In the genomic region with DNA sequence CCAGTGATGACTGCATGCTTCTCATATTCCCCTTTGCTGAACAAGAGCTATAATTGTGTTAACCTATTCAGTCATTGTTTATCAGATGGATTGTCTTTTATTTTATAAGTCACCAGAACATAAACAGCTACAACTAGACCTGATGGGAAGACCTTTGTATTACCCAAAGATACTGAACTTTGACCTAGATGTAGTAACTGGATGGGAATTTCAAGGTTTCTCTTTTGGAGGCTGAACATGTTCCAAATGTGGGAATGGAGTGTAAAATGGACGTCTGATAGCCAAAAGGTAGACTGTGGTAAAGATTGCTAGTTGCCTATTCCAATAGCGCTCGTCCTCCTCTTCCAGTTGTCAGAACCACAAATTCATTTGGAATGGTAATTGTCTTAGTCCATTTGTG, we compare ENCODE assay signal across 22 cellular contexts. TPM values are rescaled to one million over a fixed set of nuclear protein-coding genes. Genes with fewer than 3 reads are reported as not detected.
DNase-seq lines count a peak whose midpoint lies in the region; ATAC-seq, FAIRE-seq and TF ChIP-seq lines count a peak whose summit lies in the region.
"Had no signal": no experiment of that assay in that cellular context is flagged by ENCODE, and none has a peak within 500 bp of the region (broad histone marks: within the 10 kb centered on the region; RNA-seq: fewer than 3 reads in every experiment).

No MANE protein-coding gene starts in this region.

- intact Hi-C loops in HepG2 (cut with micrococcal nuclease; ENCODE audit: unreplicated experiment) (no loop called here), cardiac septum (cut with DNase I) (no loop called here)

- in situ Hi-C loops in HepG2 (cut with HindIII; ENCODE audit: extremely low pct_ligation_motif_present, low pct_unique_long_range_greater_than_20kb): no loop called here

- CTCF ChIA-PET in HepG2 (lab: Yijun Ruan, JAX; ENCODE audit: low intra/inter-chr PET ratio, low total read pairs): no interaction called here

- TF ChIP-seq POLR2A in HepG2 (IDR thresholded peaks at IDR 0.05; ENCODE audit: insufficient read depth in 1 of 2, low read depth in 2 of 2, low read length in 2 of 2): no peak

- 71% methylated on average over 3 of the region's 3 CpGs for WGBS in liver
- 44% methylated on average over 3 of the region's 3 CpGs for whole genome bisulfite sequencing in HepG2 (ENCODE audit: low lambda C conversion rate)

- H2AFZ ChIP-seq in HepG2 (ENCODE audit: low read length): no peak overlapping the region

- TF ChIP-seq CTCF in liver (IDR thresholded peaks at IDR 0.05; ENCODE audit: low read depth, low read length, missing input control) (no peak), HepG2 (CRISPR knock-in tag; IDR thresholded peaks at IDR 0.05) (no peak)

- TF ChIP-seq EP300 in HepG2 (IDR thresholded peaks at IDR 0.05; ENCODE audit: low read depth in 2 of 2, low read length in 2 of 2): no peak
- TF ChIP-seq EP300 in HepG2 (CRISPR knock-in tag; IDR thresholded peaks at IDR 0.05; ENCODE audit: borderline replicate concordance): no peak

- H3K4me3 ChIP-seq in liver (ENCODE audit: low read depth in 1 of 3, low read length in 3 of 3) (no peak overlapping the region), HepG2 (replicated peaks in 1 of 3; ENCODE audit: insufficient read depth in 1 of 3, low read depth in 2 of 3, low read length in 3 of 3) (no peak overlapping the region)
- H3K4me3 ChIP-seq: BLaER1, GM12878 had no signal

- no peaks in the 10 kb centered on the region for H3K79me2 ChIP-seq in HepG2 (ENCODE audit: insufficient read depth, low read length)

- H4K20me1 ChIP-seq in HepG2 (ENCODE audit: insufficient read depth, low read length): no peaks in the 10 kb centered on the region
- H4K20me1 ChIP-seq: BLaER1 had no signal

- H3K4me1 ChIP-seq in liver (ENCODE audit: control insufficient read depth in 4 of 4, insufficient read depth in 4 of 4, low read length in 3 of 4) (peaks cover 13 to 33% (median 24%) of the 10 kb centered on the region in 4 donors), HepG2 (ENCODE audit: insufficient read depth, low read length) (peaks cover 12% of the 10 kb centered on the region)
- H3K4me1 ChIP-seq: BE2C, BLaER1 had no signal

- TF ChIP-seq RAD21 in liver (IDR thresholded peaks at IDR 0.05): no peak
- TF ChIP-seq RAD21 in HepG2 (CRISPR knock-in tag; IDR thresholded peaks at IDR 0.05): no peak

- H3K36me3 ChIP-seq in liver (ENCODE audit: control insufficient read depth in 4 of 4, insufficient read depth in 3 of 4, low read depth in 1 of 4, low read length in 3 of 4) (no peaks in the 10 kb centered on the region), HepG2 (replicated peaks in 1 of 2; ENCODE audit: control insufficient read depth in 1 of 2, insufficient read depth in 2 of 2, low read length in 2 of 2) (no peaks in the 10 kb centered on the region)
- H3K36me3 ChIP-seq: BE2C, BLaER1 had no signal

- H3K9ac ChIP-seq in liver (ENCODE audit: low read depth in 1 of 2, low read length in 2 of 2): no peak overlapping the region
- H3K9ac ChIP-seq in HepG2 (ENCODE audit: insufficient read depth, low read depth, low read length): no peak overlapping the region
- H3K9ac ChIP-seq: BLaER1 had no signal

- POLR2A ChIA-PET in HepG2 (lab: Yijun Ruan, JAX): no interaction called here

- peak overlapping the region in 1 of 2 donors; percentile 18 for H3K27ac ChIP-seq in liver (ENCODE audit: low read depth in 1 of 2, low read length in 2 of 2)
- no peak overlapping the region for H3K27ac ChIP-seq in HepG2 (ENCODE audit: extremely low read length, insufficient read depth, low read length)
- H3K27ac ChIP-seq: BLaER1 had no signal

- H3K27me3 ChIP-seq in liver (ENCODE audit: control insufficient read depth in 4 of 4, insufficient read depth in 4 of 4, low read length in 3 of 4) (no peaks in the 10 kb centered on the region), HepG2 (ENCODE audit: control insufficient read depth in 1 of 2, insufficient read depth in 2 of 2, low read length in 2 of 2) (no peaks in the 10 kb centered on the region)
- H3K27me3 ChIP-seq: BE2C, BLaER1 had no signal

- H3K4me2 ChIP-seq in HepG2 (ENCODE audit: low read depth, low read length): no peak overlapping the region
- H3K4me2 ChIP-seq: BLaER1 had no signal

- BruUV-seq in HepG2 (replicated peaks; lab: Mats Ljungman, UMichigan): no TSS peak

- ATAC-seq in HepG2: no peak
- ATAC-seq in left lobe of liver: peak; percentile 49
- ATAC-seq: GM12878 had no signal

- H3K9me3 ChIP-seq in liver (ENCODE audit: control insufficient read depth in 4 of 4, low read length in 3 of 4) (peaks cover 0 to 7% (median 0%) of the 10 kb centered on the region in 4 donors), HepG2 (ENCODE audit: low read length) (peaks cover 21% of the 10 kb centered on the region)
- H3K9me3 ChIP-seq: BE2C had no signal

- DNase-seq in HepG2 (ENCODE audit: low spot score) (no peak), left lobe of liver (ENCODE audit: low spot score) (no peak), cardiac septum (ENCODE audit: low spot score) (no peak), RPMI8226 (no peak)
- DNase-seq: 8988T; ACHN; BE2C; CD4-positive, alpha-beta memory T cell; CD4-positive, CD25-positive, alpha-beta regulatory T cell; CD8-positive, alpha-beta memory T cell; COR-L47; DMS153; DMS79; DND-41; EL; GDM1 had no signal

- FAIRE-seq in HepG2 (lab: Jason Lieb, UNC): no peak
- FAIRE-seq: A204.1, GM12878, GM12892, GM18507 had no signal

TF ChIP-seq in liver, 16 proteins besides CTCF, POLR2A, EP300 and RAD21 (continues in another document):
- peak; percentile 80 for TF ChIP-seq YY1 (IDR thresholded peaks at IDR 0.05)
- peak; percentile 16 for TF ChIP-seq ATF3 (IDR thresholded peaks at IDR 0.05)

TF ChIP-seq in HepG2, 621 proteins besides CTCF, POLR2A, EP300 and RAD21 (continues in another document):
- TF ChIP-seq BCL3 (CRISPR knock-in tag; IDR thresholded peaks at IDR 0.05) (no peak), ZFP36L1 (CRISPR knock-in tag; IDR thresholded peaks at IDR 0.05) (no peak), KLF6 (CRISPR knock-in tag; IDR thresholded peaks at IDR 0.05) (no peak), ZNF33A (CRISPR knock-in tag; IDR thresholded peaks at IDR 0.05; ENCODE audit: borderline replicate concordance) (no peak), HCFC1 (IDR thresholded peaks at IDR 0.05; ENCODE audit: low read depth, low read length) (no peak), PRDM4 (CRISPR knock-in tag; IDR thresholded peaks at IDR 0.05; ENCODE audit: borderline replicate concordance) (no peak), ZNF274 (CRISPR knock-in tag; IDR thresholded peaks at IDR 0.05) (no peak), JDP2 (CRISPR knock-in tag; IDR thresholded peaks at IDR 0.05; ENCODE audit: borderline replicate concordance) (no peak)

RNA-seq across cellular contexts. Expression of gene ST3GAL5, which starts 56.4 kb away (rescaled TPM):
- total RNA-seq in liver (10 to 100 TPM in 1 of 2 donors, 1 to 10 TPM in 1; 4.5 to 17.0 TPM), HepG2 (2016; rRNA removed; fragmentation: Illumina TruSeq; extraction: Trizol) (1.3 TPM in 2 replicates), left lobe of liver (12.8 TPM), cardiac septum (3.8 TPM)
- polyA plus RNA-seq in liver (10 to 100 TPM in 1 of 2 donors, 1 to 10 TPM in 1; 6.3 to 11.7 TPM), HepG2 (2011; rRNA removed) (2.0 and 2.1 TPM in 2 replicates)
- 1.4 and 2.7 TPM in 2 replicates for total RNA-seq in HepG2 (2016; cell fraction: cytosol; rRNA removed; fragmentation: Illumina TruSeq; extraction: Trizol; ENCODE audit: low read depth)
- total RNA-seq in HepG2 (2016; cell fraction: insoluble cytoplasmic fraction; rRNA removed; fragmentation: Illumina TruSeq; extraction: Trizol): 1.3 and 1.4 TPM in 2 replicates
- total RNA-seq in HepG2 (2016; cell fraction: membrane; rRNA removed; fragmentation: Illumina TruSeq; extraction: Trizol): 3.0 and 3.4 TPM in 2 replicates
- 1.9 and 2.0 TPM in 2 replicates for total RNA-seq in HepG2 (2016; cell fraction: nucleus; rRNA removed; fragmentation: Illumina TruSeq; extraction: Trizol)
- polyA plus RNA-seq in HepG2 (2011; cell fraction: cytosol; rRNA removed): 0.91 and 1.9 TPM in 2 replicates
- polyA plus RNA-seq in HepG2 (2011; cell fraction: nucleus; rRNA removed): 1.2 and 1.9 TPM in 2 replicates
- polyA plus RNA-seq in HepG2 (2012): 1.2 and 1.4 TPM in 2 replicates
- 2.0 and 2.2 TPM in 2 replicates for polyA plus RNA-seq in HepG2 (2016; cell fraction: cytosol; fragmentation: Illumina TruSeq; extraction: Trizol; ENCODE audit: low read depth)
- 1.2 and 1.5 TPM in 2 replicates for polyA plus RNA-seq in HepG2 (2016; cell fraction: insoluble cytoplasmic fraction; fragmentation: Illumina TruSeq; extraction: Trizol; ENCODE audit: low read depth)
- polyA plus RNA-seq in HepG2 (2016; cell fraction: membrane; fragmentation: Illumina TruSeq; extraction: Trizol; ENCODE audit: low read depth): 1.9 and 2.8 TPM in 2 replicates
- 2.6 and 2.7 TPM in 2 replicates for polyA plus RNA-seq in HepG2 (2016; cell fraction: nucleus; fragmentation: Illumina TruSeq; extraction: Trizol; ENCODE audit: insufficient read depth, low read depth)
- 1.2 and 2.0 TPM in 2 replicates for polyA minus RNA-seq in HepG2 (2011; rRNA and poly(A)+ RNA removed; ENCODE audit: low replicate concordance)
- 0.97 and 1.6 TPM in 2 replicates for polyA minus RNA-seq in HepG2 (2011; cell fraction: cytosol; rRNA and poly(A)+ RNA removed)
- polyA minus RNA-seq in HepG2 (2011; cell fraction: nucleus; rRNA and poly(A)+ RNA removed): 5.7 and 6.5 TPM in 2 replicates
